In the genomic region with DNA sequence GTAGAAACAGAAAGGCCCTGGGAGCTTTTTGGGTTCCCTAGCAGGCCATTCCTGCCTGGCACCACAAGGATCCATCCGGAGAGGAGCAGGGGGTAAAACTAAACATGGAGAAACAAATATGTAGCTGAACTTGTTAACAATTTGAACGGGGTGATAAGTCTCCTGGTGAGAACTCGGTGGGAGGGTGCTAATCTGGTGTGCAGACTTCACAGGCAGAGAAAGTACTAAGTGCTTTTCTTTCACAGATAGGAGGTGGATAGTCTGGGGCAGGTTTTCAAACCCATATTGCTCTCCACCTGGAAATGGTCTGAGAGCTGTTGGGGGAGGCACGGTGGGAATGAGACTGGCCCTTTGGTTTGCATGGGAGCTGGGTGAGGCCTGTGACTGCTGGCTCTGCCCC, we compare ENCODE assay signal across 24 cellular contexts.
"Had no signal": no experiment of that assay in that cellular context is flagged by ENCODE, and none has a peak within 500 bp of the region (broad histone marks: within the 10 kb centered on the region; RNA-seq: fewer than 3 reads in every experiment).

No MANE protein-coding gene starts in this region.

- H3K4me1 Mint-ChIP-seq: naive thymus-derived CD4-positive, alpha-beta T cell; nephron; stimulated activated naive CD8-positive, alpha-beta T cell treated with anti-CD3 and anti-CD28 coated beads, Interleukin-15, amount 100 ng/mL, for 72 hours had no signal

- DNase-seq: dorsolateral prefrontal cortex; effector CD4-positive, alpha-beta T cell; foreskin fibroblast; gastrocnemius medialis; head of caudate nucleus; mesenchymal stem cell; midbrain; naive thymus-derived CD4-positive, alpha-beta T cell; occipital lobe; ovary; right lobe of liver; small intestine; stimulated activated CD4-positive, alpha-beta T cell treated with anti-CD3 and anti-CD28 coated beads, Interleukin-1b, Interleukin-23, amount 100 ng/mL, for 48 hours; stimulated activated CD4-positive, alpha-beta T cell treated with anti-CD3 and anti-CD28 coated beads, Interleukin-4, amount 100 ng/mL, for 1 hour; stimulated activated CD8-positive, alpha-beta memory T cell treated with anti-CD3 and anti-CD28 coated beads, Interleukin-4, amount 100 ng/mL, for 48 hours; stimulated activated naive CD4-positive, alpha-beta T cell; stimulated activated naive CD8-positive, alpha-beta T cell treated with anti-CD3 and anti-CD28 coated beads, Interleukin-15, amount 100 ng/mL, for 72 hours; trophoblast cell had no signal

- H3K27me3 ChIP-seq: dorsolateral prefrontal cortex, gastrocnemius medialis, ovary, right lobe of liver, suprapubic skin, vagina had no signal

- ATAC-seq: esophagus mucosa; gastrocnemius medialis; naive thymus-derived CD4-positive, alpha-beta T cell; right lobe of liver; stimulated activated naive CD8-positive, alpha-beta T cell treated with anti-CD3 and anti-CD28 coated beads, Interleukin-15, amount 100 ng/mL, for 72 hours had no signal

- H3K36me3 Mint-ChIP-seq: naive thymus-derived CD4-positive, alpha-beta T cell had no signal

- H3K4me3 ChIP-seq: dorsolateral prefrontal cortex, gastrocnemius medialis, lung, ovary, right lobe of liver, suprapubic skin, vagina had no signal

- H3K36me3 ChIP-seq: gastrocnemius medialis, ovary, right lobe of liver, suprapubic skin, vagina had no signal

- H3K9me3 Mint-ChIP-seq: nephron had no signal

- H3K4me1 ChIP-seq: gastrocnemius medialis, suprapubic skin, vagina had no signal

- H3K9me3 ChIP-seq: gastrocnemius medialis, ovary, right lobe of liver, suprapubic skin, vagina had no signal

- H3K27me3 Mint-ChIP-seq: stimulated activated naive CD8-positive, alpha-beta T cell treated with anti-CD3 and anti-CD28 coated beads, Interleukin-15, amount 100 ng/mL, for 72 hours had no signal

- H3K27ac ChIP-seq: dorsolateral prefrontal cortex, epithelial cell of prostate, gastrocnemius medialis, ovary, right lobe of liver, suprapubic skin, vagina had no signal

- H3K4me3 Mint-ChIP-seq: naive thymus-derived CD4-positive, alpha-beta T cell; nephron; stimulated activated naive CD8-positive, alpha-beta T cell treated with anti-CD3 and anti-CD28 coated beads, Interleukin-15, amount 100 ng/mL, for 72 hours had no signal

- H3K27ac Mint-ChIP-seq: naive thymus-derived CD4-positive, alpha-beta T cell; nephron; stimulated activated naive CD8-positive, alpha-beta T cell treated with anti-CD3 and anti-CD28 coated beads, Interleukin-15, amount 100 ng/mL, for 72 hours had no signal
